9 cellular contexts compared by ENCODE assay signal in the genomic region with DNA sequence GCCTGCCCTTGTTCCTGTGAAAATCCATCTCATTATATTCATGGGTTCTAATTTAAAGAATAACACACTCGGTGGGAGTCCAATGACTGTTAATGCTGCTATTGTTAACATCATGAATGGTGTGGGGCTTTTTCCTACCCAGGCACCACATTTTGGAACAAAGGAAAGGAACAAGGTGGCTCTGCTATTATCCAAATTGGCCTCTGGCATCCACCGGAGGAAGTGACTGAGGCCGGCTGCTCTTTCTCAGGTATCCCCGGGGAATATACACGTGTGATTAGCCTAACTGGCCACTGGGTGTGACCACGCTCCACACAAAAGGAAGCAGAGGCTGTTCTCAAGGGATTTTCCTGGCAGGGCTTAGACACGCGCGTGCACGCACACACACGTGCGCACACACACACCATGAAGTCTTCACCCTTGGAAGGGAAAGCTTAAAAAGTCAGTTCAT.
DNase-seq lines count a peak whose midpoint lies in the region; ATAC-seq and TF ChIP-seq lines count a peak whose summit lies in the region.
"Had no signal": no experiment of that assay in that cellular context is flagged by ENCODE, and none has a peak within 500 bp of the region (broad histone marks: within the 10 kb centered on the region; RNA-seq: fewer than 3 reads in every experiment).

No MANE protein-coding gene starts in this region.

- no peaks in the 10 kb centered on the region; the same call in none of the 2 replicates for H3K27me3 ChIP-seq in GM06990 (replicated peaks; ENCODE audit: control insufficient read depth, insufficient read depth, low read length)
- H3K27me3 ChIP-seq in neural progenitor cell: peaks cover 55% of the 10 kb centered on the region

- DNase-seq in GM06990 (ENCODE audit: extremely low read depth, insufficient read length) (no peak), NCI-H2227 treated with DMSO at 0.1 percent for 48 hours (lab: John Stamatoyannopoulos, UW) (peak; percentile 18), endothelial cell (ENCODE audit: low spot score) (peak; percentile 24), neural progenitor cell (ENCODE audit: low spot score) (peak; percentile 88), KBM-7 (no peak)
- DNase-seq: activated T-cell treated with anti-CD3 and anti-CD28 coated beads, Interleukin-2, amount 50 U/mL, for 4 hours had no signal

- H3K9me3 Mint-ChIP-seq in endothelial cell (ENCODE audit: unreplicated experiment) (no peaks in the 10 kb centered on the region), neural progenitor cell (no peaks in the 10 kb centered on the region)
- H3K9me3 Mint-ChIP-seq: activated T-cell treated with anti-CD3 and anti-CD28 coated beads, Interleukin-2, amount 50 U/mL, for 4 hours had no signal

- in situ Hi-C loops in KBM-7 (cut with MboI; ENCODE audit: low pct_unique_long_range_greater_than_20kb, low sequenced_read_pairs): no loop called here

- H3K9me3 ChIP-seq in neural progenitor cell (ENCODE audit: low read depth): no peaks in the 10 kb centered on the region

- H3K4me3 Mint-ChIP-seq in endothelial cell (ENCODE audit: unreplicated experiment) (no peak overlapping the region), neural progenitor cell (no peak overlapping the region)
- H3K4me3 Mint-ChIP-seq: activated T-cell treated with anti-CD3 and anti-CD28 coated beads, Interleukin-2, amount 50 U/mL, for 4 hours had no signal

- H3K4me3 ChIP-seq in GM06990 (replicated peaks; ENCODE audit: low read depth, low read length): no peak overlapping the region
- H3K4me3 ChIP-seq in neural progenitor cell: no peak overlapping the region

- H3K36me3 ChIP-seq in GM06990 (ENCODE audit: control insufficient read depth, insufficient read depth, low read length): no peaks in the 10 kb centered on the region
- no peaks in the 10 kb centered on the region for H3K36me3 ChIP-seq in neural progenitor cell

- H3K4me1 ChIP-seq in neural progenitor cell: peaks cover 10% of the 10 kb centered on the region

- H3K4me2 ChIP-seq in neural progenitor cell: peak overlapping the region; percentile 40

- no peak overlapping the region for H2AFZ ChIP-seq in neural progenitor cell (replicated peaks)

- peaks cover 7% of the 10 kb centered on the region for H3F3A ChIP-seq in neural progenitor cell (ENCODE audit: low read depth)

- no peak overlapping the region for H3K9ac ChIP-seq in neural progenitor cell

- H3K36me3 Mint-ChIP-seq in endothelial cell (ENCODE audit: low read depth, unreplicated experiment): peaks cover 3% of the 10 kb centered on the region
- H3K36me3 Mint-ChIP-seq in neural progenitor cell: no peaks in the 10 kb centered on the region

- no peaks in the 10 kb centered on the region for H4K20me1 ChIP-seq in neural progenitor cell (ENCODE audit: low read depth)

- H3K27ac Mint-ChIP-seq in endothelial cell (ENCODE audit: unreplicated experiment) (no peak overlapping the region), neural progenitor cell (no peak overlapping the region)

- TF ChIP-seq CTCF in GM06990 (IDR thresholded peaks at IDR 0.05; ENCODE audit: insufficient read depth, low read length, poor library complexity, severe bottlenecking) (peak; percentile 20), endothelial cell (IDR thresholded peaks at IDR 0.05; ENCODE audit: unreplicated experiment) (peak; percentile 20), neural progenitor cell (IDR thresholded peaks at IDR 0.05) (peak; percentile 61)

- ATAC-seq in GM18517 (IDR thresholded peaks at IDR 0.05; ENCODE audit: unreplicated experiment): no peak
- no peak for ATAC-seq in HG02938 (IDR thresholded peaks at IDR 0.05; ENCODE audit: unreplicated experiment)
- ATAC-seq in HG03196 (IDR thresholded peaks at IDR 0.05; ENCODE audit: unreplicated experiment): no peak
- ATAC-seq: activated T-cell treated with anti-CD3 and anti-CD28 coated beads, Interleukin-2, amount 50 U/mL, for 4 hours had no signal

- no peak overlapping the region for H3K27ac ChIP-seq in neural progenitor cell

- H3K4me1 Mint-ChIP-seq in endothelial cell (ENCODE audit: unreplicated experiment) (peaks cover 12% of the 10 kb centered on the region), neural progenitor cell (peaks cover 13% of the 10 kb centered on the region)

- no peaks in the 10 kb centered on the region for H3K79me2 ChIP-seq in neural progenitor cell (ENCODE audit: low read depth)

- H3K27me3 Mint-ChIP-seq in endothelial cell (ENCODE audit: unreplicated experiment) (no peaks in the 10 kb centered on the region), neural progenitor cell (ENCODE audit: insufficient read depth, low read depth) (peaks cover 3% of the 10 kb centered on the region)

Comparison
In these comparisons a context has a peak if more than half of its experiments do, and no peak if none do; other contexts are left out.
1. DNase-seq: peak in NCI-H2227 treated with DMSO at 0.1 percent for 48 hours (single experiment), endothelial cell (single experiment) and neural progenitor cell (single experiment); none in GM06990 (single experiment) and KBM-7 (single experiment).
2. Peak in every context shown above with its lines, with median percentiles within 50 percentile points of each other: CTCF ChIP-seq.